7 cellular contexts compared by ENCODE assay signal in genomic region chr14:89701079-89702043, GRCh38.
DNase-seq lines count a peak whose midpoint lies in the region; ATAC-seq and TF ChIP-seq lines count a peak whose summit lies in the region.

No MANE protein-coding gene starts in this region.

- H3K4me3 ChIP-seq in choroid plexus epithelial cell (ENCODE audit: low read depth, low read length) = peak overlapping the region; percentile 73

- TF ChIP-seq CTCF in choroid plexus epithelial cell (conservative IDR thresholded peaks at IDR 0.05; ENCODE audit: low read depth, low read length) = no peak

- ATAC-seq in GM18505 (IDR thresholded peaks at IDR 0.05; ENCODE audit: unreplicated experiment) (peak; percentile 76), HG02973 (IDR thresholded peaks at IDR 0.05; ENCODE audit: unreplicated experiment) (peak; percentile 87)

- TF ChIP-seq POLR2A in GM18505 (IDR thresholded peaks at IDR 0.05; ENCODE audit: borderline replicate concordance, extremely low read depth, insufficient read depth, insufficient read length) = no peak

- DNase-seq in NCI-H2171 treated with DMSO at 0.1 percent for 48 hours (lab: John Stamatoyannopoulos, UW) (peak; percentile 73), choroid plexus epithelial cell (ENCODE audit: low read depth) (peak; percentile 74), kidney tubule cell (ENCODE audit: low spot score) (peak; percentile 76)
- peak; percentile 72 for DNase-seq in activated CD4-positive, alpha-beta T cell treated with anti-CD3 and anti-CD28 coated beads for 1 hour
- DNase-seq in stimulated activated CD4-positive, alpha-beta T cell treated with anti-CD3 and anti-CD28 coated beads, Interleukin-1b, Interleukin-23, amount 100 ng/mL, for 1 hour (ENCODE audit: low read depth in 2 of 2) = peak; percentile 66 to 72

Comparison
In these comparisons a context has a peak if more than half of its experiments do, and no peak if none do; other contexts are left out.
1. Peak in every context shown above with its lines: DNase-seq, ATAC-seq and H3K4me3 ChIP-seq.